1 cellular context compared by ENCODE assay signal in the genomic region with DNA sequence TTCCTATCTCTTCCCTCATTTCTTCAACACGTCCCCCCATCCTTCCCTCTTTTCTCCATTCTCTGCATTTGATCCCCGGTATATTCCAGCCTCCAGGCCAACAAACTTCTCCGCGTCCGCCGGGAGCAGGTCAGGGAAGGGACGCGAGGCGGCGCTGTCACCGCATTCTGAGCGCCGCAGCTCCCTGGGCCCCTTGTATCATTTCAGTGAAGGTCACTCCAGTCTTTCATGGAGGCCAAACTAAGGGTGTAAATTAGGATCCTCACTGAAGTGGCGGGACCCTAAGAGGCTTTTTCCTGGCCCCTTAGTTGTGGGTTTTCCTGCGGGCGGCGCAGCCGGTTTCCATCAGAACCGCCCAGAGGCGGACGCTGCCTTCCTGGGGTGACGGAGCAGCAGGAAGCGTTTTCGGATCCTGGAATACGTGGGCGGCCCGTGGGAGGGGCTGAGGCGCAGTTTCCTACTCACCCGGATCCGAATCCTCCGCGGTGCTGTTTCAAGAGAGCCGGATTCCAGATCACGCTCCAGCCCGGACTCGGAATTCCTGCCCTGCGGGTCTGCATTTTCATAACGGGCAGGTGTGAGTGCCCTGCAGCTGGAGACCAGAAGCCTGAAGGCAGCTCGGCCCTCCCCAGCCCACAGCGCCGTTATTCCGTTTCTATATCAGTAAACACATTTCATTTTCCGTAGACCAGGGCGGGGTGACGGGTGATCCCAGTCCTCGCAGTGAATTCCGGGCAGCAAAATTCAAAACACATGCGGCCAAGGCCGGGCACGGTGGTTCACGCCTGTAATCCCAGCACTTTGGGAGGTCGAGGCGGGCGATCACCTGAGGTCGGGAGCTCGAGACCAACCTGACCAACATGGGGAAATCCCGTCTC.
TF ChIP-seq lines count a peak whose summit lies in the region.

No MANE protein-coding gene starts in this region.

TF ChIP-seq in HepG2, 621 proteins besides CTCF, POLR2A, EP300 and RAD21 (continued from another document and continues in another):
- TF ChIP-seq, protein P1, sequence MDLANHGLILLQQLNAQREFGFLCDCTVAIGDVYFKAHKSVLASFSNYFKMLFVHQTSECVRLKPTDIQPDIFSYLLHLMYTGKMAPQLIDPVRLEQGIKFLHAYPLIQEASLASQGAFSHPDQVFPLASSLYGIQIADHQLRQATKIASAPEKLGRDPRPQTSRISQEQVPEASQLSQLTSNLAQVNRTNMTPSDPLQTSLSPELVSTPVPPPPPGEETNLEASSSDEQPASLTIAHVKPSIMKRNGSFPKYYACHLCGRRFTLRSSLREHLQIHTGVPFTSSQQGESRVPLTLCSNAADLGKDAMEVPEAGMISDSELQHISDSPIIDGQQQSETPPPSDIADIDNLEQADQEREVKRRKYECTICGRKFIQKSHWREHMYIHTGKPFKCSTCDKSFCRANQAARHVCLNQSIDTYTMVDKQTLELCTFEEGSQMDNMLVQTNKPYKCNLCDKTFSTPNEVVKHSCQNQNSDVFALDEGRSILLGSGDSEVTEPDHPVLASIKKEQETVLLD (CRISPR knock-in tag; IDR thresholded peaks at IDR 0.05; ENCODE audit: low read depth): no peak
- peak; percentile 85 for TF ChIP-seq ZNF33B (CRISPR knock-in tag; IDR thresholded peaks at IDR 0.05)
- TF ChIP-seq, protein P2, sequence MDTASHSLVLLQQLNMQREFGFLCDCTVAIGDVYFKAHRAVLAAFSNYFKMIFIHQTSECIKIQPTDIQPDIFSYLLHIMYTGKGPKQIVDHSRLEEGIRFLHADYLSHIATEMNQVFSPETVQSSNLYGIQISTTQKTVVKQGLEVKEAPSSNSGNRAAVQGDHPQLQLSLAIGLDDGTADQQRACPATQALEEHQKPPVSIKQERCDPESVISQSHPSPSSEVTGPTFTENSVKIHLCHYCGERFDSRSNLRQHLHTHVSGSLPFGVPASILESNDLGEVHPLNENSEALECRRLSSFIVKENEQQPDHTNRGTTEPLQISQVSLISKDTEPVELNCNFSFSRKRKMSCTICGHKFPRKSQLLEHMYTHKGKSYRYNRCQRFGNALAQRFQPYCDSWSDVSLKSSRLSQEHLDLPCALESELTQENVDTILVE (CRISPR knock-in tag; IDR thresholded peaks at IDR 0.05): peak; percentile 52; the same call in 1 of the 2 replicates
- TF ChIP-seq ZNF12 (CRISPR knock-in tag; IDR thresholded peaks at IDR 0.05): no peak
- TF ChIP-seq RBM39 (IDR thresholded peaks at IDR 0.05; ENCODE audit: low read depth, low read length, poor library complexity, severe bottlenecking): peak; percentile 67
- no peak for TF ChIP-seq NCOA1 (CRISPR knock-in tag; IDR thresholded peaks at IDR 0.05)
- 0 out of 2 replicates have a peak, but pooled peaks have one; percentile 72 for TF ChIP-seq ZNF543 (CRISPR knock-in tag; IDR thresholded peaks at IDR 0.05)
- TF ChIP-seq SCMH1 (CRISPR knock-in tag; IDR thresholded peaks at IDR 0.05; ENCODE audit: borderline replicate concordance): no peak
- TF ChIP-seq, protein P3, sequence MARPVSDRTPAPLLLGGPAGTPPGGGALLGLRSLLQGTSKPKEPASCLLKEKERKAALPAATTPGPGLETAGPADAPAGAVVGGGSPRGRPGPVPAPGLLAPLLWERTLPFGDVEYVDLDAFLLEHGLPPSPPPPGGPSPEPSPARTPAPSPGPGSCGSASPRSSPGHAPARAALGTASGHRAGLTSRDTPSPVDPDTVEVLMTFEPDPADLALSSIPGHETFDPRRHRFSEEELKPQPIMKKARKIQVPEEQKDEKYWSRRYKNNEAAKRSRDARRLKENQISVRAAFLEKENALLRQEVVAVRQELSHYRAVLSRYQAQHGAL (CRISPR knock-in tag; IDR thresholded peaks at IDR 0.05; ENCODE audit: not compliant biosample characterization): no peak
- no peak for TF ChIP-seq ISL2 (CRISPR knock-in tag; IDR thresholded peaks at IDR 0.05)
- TF ChIP-seq, protein P4, sequence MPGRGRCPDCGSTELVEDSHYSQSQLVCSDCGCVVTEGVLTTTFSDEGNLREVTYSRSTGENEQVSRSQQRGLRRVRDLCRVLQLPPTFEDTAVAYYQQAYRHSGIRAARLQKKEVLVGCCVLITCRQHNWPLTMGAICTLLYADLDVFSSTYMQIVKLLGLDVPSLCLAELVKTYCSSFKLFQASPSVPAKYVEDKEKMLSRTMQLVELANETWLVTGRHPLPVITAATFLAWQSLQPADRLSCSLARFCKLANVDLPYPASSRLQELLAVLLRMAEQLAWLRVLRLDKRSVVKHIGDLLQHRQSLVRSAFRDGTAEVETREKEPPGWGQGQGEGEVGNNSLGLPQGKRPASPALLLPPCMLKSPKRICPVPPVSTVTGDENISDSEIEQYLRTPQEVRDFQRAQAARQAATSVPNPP (CRISPR knock-in tag; IDR thresholded peaks at IDR 0.05): 0 out of 2 replicates have a peak, but pooled peaks have one; percentile 27
- TF ChIP-seq AGO2 (optimal IDR thresholded peaks at IDR 0.05; ENCODE audit: low read depth, low read length): peak; percentile 48
- TF ChIP-seq ZFP82 (CRISPR knock-in tag; IDR thresholded peaks at IDR 0.05; ENCODE audit: borderline replicate concordance): peak; percentile 67; the same call in 1 of the 2 replicates
- no peak for TF ChIP-seq FOXK2 (IDR thresholded peaks at IDR 0.05)
- TF ChIP-seq, protein P5, sequence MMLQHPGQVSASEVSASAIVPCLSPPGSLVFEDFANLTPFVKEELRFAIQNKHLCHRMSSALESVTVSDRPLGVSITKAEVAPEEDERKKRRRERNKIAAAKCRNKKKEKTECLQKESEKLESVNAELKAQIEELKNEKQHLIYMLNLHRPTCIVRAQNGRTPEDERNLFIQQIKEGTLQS (CRISPR knock-in tag; IDR thresholded peaks at IDR 0.05): no peak
- peak; percentile 87; the same call in 1 of the 2 replicates for TF ChIP-seq MYNN (CRISPR knock-in tag; IDR thresholded peaks at IDR 0.05; ENCODE audit: low read depth)
- TF ChIP-seq FOXP1 (IDR thresholded peaks at IDR 0.05): no peak
- 0 out of 2 replicates have a peak, but pooled peaks have one; percentile 8 for TF ChIP-seq FOXP1 (CRISPR knock-in tag; IDR thresholded peaks at IDR 0.05)
- no peak for TF ChIP-seq NFE2L1 (CRISPR knock-in tag; IDR thresholded peaks at IDR 0.05; ENCODE audit: borderline replicate concordance)
- no peak for TF ChIP-seq TEAD3 (CRISPR knock-in tag; optimal IDR thresholded peaks at IDR 0.05; ENCODE audit: borderline replicate concordance)
- TF ChIP-seq NCOA2 (CRISPR knock-in tag; IDR thresholded peaks at IDR 0.05): peak; percentile 53; the same call in 1 of the 2 replicates
- no peak for TF ChIP-seq ZNF207 (IDR thresholded peaks at IDR 0.05; ENCODE audit: borderline replicate concordance)
- no peak for TF ChIP-seq REXO4 (CRISPR knock-in tag; IDR thresholded peaks at IDR 0.05; ENCODE audit: borderline replicate concordance)
- peak; percentile 7; the same call in 1 of the 2 replicates for TF ChIP-seq RARA (CRISPR knock-in tag; IDR thresholded peaks at IDR 0.05)
- TF ChIP-seq PTBP1 (IDR thresholded peaks at IDR 0.05; ENCODE audit: low read depth, low read length, poor library complexity, severe bottlenecking): peak; percentile 75
- TF ChIP-seq, protein P6, sequence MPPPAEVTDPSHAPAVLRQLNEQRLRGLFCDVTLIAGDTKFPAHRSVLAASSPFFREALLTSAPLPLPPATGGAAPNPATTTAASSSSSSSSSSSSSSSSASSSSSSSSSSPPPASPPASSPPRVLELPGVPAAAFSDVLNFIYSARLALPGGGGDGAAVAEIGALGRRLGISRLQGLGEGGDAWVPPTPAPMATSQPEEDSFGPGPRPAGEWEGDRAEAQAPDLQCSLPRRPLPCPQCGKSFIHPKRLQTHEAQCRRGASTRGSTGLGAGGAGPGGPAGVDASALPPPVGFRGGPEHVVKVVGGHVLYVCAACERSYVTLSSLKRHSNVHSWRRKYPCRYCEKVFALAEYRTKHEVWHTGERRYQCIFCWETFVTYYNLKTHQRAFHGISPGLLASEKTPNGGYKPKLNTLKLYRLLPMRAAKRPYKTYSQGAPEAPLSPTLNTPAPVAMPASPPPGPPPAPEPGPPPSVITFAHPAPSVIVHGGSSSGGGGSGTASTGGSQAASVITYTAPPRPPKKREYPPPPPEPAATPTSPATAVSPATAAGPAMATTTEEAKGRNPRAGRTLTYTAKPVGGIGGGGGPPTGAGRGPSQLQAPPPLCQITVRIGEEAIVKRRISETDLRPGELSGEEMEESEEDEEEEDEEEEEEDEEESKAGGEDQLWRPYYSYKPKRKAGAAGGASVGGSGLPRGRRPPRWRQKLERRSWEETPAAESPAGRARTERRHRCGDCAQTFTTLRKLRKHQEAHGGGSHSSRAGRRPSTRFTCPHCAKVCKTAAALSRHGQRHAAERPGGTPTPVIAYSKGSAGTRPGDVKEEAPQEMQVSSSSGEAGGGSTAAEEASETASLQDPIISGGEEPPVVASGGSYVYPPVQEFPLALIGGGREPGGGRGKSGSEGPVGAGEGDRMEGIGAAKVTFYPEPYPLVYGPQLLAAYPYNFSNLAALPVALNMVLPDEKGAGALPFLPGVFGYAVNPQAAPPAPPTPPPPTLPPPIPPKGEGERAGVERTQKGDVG (CRISPR knock-in tag; IDR thresholded peaks at IDR 0.05; ENCODE audit: borderline replicate concordance): 0 out of 2 replicates have a peak, but pooled peaks have one; percentile 58
- no peak for TF ChIP-seq PAF1 (CRISPR knock-in tag; IDR thresholded peaks at IDR 0.05)
- no peak; the same call in 1 of the 2 replicates for TF ChIP-seq ZNF563 (CRISPR knock-in tag; IDR thresholded peaks at IDR 0.05)
- no peak for TF ChIP-seq MLLT10 (CRISPR knock-in tag; IDR thresholded peaks at IDR 0.05)
- no peak for TF ChIP-seq ZNF850 (CRISPR knock-in tag; conservative IDR thresholded peaks at IDR 0.05)
- TF ChIP-seq NFE2 (CRISPR knock-in tag; IDR thresholded peaks at IDR 0.05): no peak
- peak; percentile 10 for TF ChIP-seq ATF1 (CRISPR knock-in tag; IDR thresholded peaks at IDR 0.05)
- no peak for TF ChIP-seq U2AF1 (optimal IDR thresholded peaks at IDR 0.05; ENCODE audit: low read depth, low read length)
- TF ChIP-seq, protein P7, sequence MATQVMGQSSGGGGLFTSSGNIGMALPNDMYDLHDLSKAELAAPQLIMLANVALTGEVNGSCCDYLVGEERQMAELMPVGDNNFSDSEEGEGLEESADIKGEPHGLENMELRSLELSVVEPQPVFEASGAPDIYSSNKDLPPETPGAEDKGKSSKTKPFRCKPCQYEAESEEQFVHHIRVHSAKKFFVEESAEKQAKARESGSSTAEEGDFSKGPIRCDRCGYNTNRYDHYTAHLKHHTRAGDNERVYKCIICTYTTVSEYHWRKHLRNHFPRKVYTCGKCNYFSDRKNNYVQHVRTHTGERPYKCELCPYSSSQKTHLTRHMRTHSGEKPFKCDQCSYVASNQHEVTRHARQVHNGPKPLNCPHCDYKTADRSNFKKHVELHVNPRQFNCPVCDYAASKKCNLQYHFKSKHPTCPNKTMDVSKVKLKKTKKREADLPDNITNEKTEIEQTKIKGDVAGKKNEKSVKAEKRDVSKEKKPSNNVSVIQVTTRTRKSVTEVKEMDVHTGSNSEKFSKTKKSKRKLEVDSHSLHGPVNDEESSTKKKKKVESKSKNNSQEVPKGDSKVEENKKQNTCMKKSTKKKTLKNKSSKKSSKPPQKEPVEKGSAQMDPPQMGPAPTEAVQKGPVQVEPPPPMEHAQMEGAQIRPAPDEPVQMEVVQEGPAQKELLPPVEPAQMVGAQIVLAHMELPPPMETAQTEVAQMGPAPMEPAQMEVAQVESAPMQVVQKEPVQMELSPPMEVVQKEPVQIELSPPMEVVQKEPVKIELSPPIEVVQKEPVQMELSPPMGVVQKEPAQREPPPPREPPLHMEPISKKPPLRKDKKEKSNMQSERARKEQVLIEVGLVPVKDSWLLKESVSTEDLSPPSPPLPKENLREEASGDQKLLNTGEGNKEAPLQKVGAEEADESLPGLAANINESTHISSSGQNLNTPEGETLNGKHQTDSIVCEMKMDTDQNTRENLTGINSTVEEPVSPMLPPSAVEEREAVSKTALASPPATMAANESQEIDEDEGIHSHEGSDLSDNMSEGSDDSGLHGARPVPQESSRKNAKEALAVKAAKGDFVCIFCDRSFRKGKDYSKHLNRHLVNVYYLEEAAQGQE (IDR thresholded peaks at IDR 0.05; ENCODE audit: borderline replicate concordance in 1 of 2, low read depth in 1 of 2, low read length in 2 of 2): no peak
- TF ChIP-seq MAFK (conservative IDR thresholded peaks at IDR 0.05 in 1 of 2, IDR thresholded peaks at IDR 0.05 in 1 of 2; ENCODE audit: low read length in 2 of 2): no peak
- TF ChIP-seq AGO1 (IDR thresholded peaks at IDR 0.05; ENCODE audit: low read depth, low read length, poor library complexity, severe bottlenecking): peak; percentile 21
- TF ChIP-seq ZBTB7A (CRISPR knock-in tag; IDR thresholded peaks at IDR 0.05): no peak
- TF ChIP-seq NPAS2 (CRISPR knock-in tag; IDR thresholded peaks at IDR 0.05; ENCODE audit: borderline replicate concordance): no peak
- peak; percentile 71; the same call in 1 of the 2 replicates for TF ChIP-seq ELF1 (CRISPR knock-in tag; IDR thresholded peaks at IDR 0.05)
- no peak for TF ChIP-seq ZNF724P (CRISPR knock-in tag; IDR thresholded peaks at IDR 0.05; ENCODE audit: borderline replicate concordance)
- TF ChIP-seq YEATS2 (CRISPR knock-in tag; IDR thresholded peaks at IDR 0.05; ENCODE audit: borderline replicate concordance): peak; percentile 65; the same call in 1 of the 2 replicates
- TF ChIP-seq ZNF552 (CRISPR knock-in tag; IDR thresholded peaks at IDR 0.05; ENCODE audit: borderline replicate concordance): no peak
- TF ChIP-seq CENPT (CRISPR knock-in tag; IDR thresholded peaks at IDR 0.05; ENCODE audit: low read depth): no peak
- TF ChIP-seq RFXANK (CRISPR knock-in tag; IDR thresholded peaks at IDR 0.05): 0 out of 2 replicates have a peak, but pooled peaks have one; percentile 81
- TF ChIP-seq, protein P8, sequence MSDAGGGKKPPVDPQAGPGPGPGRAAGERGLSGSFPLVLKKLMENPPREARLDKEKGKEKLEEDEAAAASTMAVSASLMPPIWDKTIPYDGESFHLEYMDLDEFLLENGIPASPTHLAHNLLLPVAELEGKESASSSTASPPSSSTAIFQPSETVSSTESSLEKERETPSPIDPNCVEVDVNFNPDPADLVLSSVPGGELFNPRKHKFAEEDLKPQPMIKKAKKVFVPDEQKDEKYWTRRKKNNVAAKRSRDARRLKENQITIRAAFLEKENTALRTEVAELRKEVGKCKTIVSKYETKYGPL (CRISPR knock-in tag; IDR thresholded peaks at IDR 0.05): no peak
- TF ChIP-seq, protein P9, sequence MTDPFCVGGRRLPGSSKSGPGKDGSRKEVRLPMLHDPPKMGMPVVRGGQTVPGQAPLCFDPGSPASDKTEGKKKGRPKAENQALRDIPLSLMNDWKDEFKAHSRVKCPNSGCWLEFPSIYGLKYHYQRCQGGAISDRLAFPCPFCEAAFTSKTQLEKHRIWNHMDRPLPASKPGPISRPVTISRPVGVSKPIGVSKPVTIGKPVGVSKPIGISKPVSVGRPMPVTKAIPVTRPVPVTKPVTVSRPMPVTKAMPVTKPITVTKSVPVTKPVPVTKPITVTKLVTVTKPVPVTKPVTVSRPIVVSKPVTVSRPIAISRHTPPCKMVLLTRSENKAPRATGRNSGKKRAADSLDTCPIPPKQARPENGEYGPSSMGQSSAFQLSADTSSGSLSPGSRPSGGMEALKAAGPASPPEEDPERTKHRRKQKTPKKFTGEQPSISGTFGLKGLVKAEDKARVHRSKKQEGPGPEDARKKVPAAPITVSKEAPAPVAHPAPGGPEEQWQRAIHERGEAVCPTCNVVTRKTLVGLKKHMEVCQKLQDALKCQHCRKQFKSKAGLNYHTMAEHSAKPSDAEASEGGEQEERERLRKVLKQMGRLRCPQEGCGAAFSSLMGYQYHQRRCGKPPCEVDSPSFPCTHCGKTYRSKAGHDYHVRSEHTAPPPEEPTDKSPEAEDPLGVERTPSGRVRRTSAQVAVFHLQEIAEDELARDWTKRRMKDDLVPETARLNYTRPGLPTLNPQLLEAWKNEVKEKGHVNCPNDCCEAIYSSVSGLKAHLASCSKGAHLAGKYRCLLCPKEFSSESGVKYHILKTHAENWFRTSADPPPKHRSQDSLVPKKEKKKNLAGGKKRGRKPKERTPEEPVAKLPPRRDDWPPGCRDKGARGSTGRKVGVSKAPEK (CRISPR knock-in tag; IDR thresholded peaks at IDR 0.05; ENCODE audit: borderline replicate concordance): peak; percentile 16; the same call in 1 of the 2 replicates
